In genomic region chr10:99621454-99622246, GRCh38 we compare ENCODE assay signal across 8 cellular contexts. TPM values are rescaled to one million over a fixed set of nuclear protein-coding genes. Genes with fewer than 3 reads are reported as not detected.
DNase-seq lines count a peak whose midpoint lies in the region; ATAC-seq, FAIRE-seq and TF ChIP-seq lines count a peak whose summit lies in the region.

No MANE protein-coding gene starts in this region.

- TF ChIP-seq POLR2A in testis (IDR thresholded peaks at IDR 0.05) = peak; percentile 30

- no peaks in the 10 kb centered on the region for H3K36me3 ChIP-seq in CD4-positive, CD25-positive, alpha-beta regulatory T cell (ENCODE audit: control insufficient read depth, insufficient read depth, low read length)
- H3K36me3 ChIP-seq in astrocyte (ENCODE audit: insufficient read depth, low read length) (no peaks in the 10 kb centered on the region), testis (ENCODE audit: low read depth, missing control alignments) (no peaks in the 10 kb centered on the region)

- DNase-seq in CD4-positive, CD25-positive, alpha-beta regulatory T cell = no peak
- peak; percentile 81 to 89 for DNase-seq in Kasumi-1 (lab: John Stamatoyannopoulos, UW)
- no peak for DNase-seq in astrocyte (ENCODE audit: low read depth)
- DNase-seq in left lobe of liver (ENCODE audit: low spot score) = no peak
- no peak for DNase-seq in testis
- no peak for DNase-seq in GM20000 (ENCODE audit: low spot score)
- no peak for DNase-seq in NCI-H2081 treated with DMSO at 0.1 percent for 48 hours (lab: John Stamatoyannopoulos, UW)
- DNase-seq in CD1c-positive myeloid dendritic cell (ENCODE audit: extremely low spot score) = no peak

- H3K4me1 ChIP-seq in CD4-positive, CD25-positive, alpha-beta regulatory T cell (ENCODE audit: control insufficient read depth, insufficient read depth, low read length, poor library complexity, severe bottlenecking) = peaks cover 44% of the 10 kb centered on the region
- H3K4me1 ChIP-seq in astrocyte (ENCODE audit: insufficient read depth, low read length) = peaks cover 13% of the 10 kb centered on the region
- H3K4me1 ChIP-seq in testis = peaks cover 23% of the 10 kb centered on the region

- TF ChIP-seq CTCF in astrocyte (IDR thresholded peaks at IDR 0.05; ENCODE audit: insufficient read depth, low read depth, low read length) (no peak), testis (IDR thresholded peaks at IDR 0.05) (no peak), GM20000 (IDR thresholded peaks at IDR 0.05; ENCODE audit: extremely low read depth, missing control alignments) (no peak)

- no peak for ATAC-seq in CD4-positive, CD25-positive, alpha-beta regulatory T cell (ENCODE audit: low read depth in 2 of 2)
- ATAC-seq in left lobe of liver = peak; percentile 15

- H3K27me3 Mint-ChIP-seq in CD4-positive, CD25-positive, alpha-beta regulatory T cell = no peaks in the 10 kb centered on the region
- no peaks in the 10 kb centered on the region for H3K27me3 Mint-ChIP-seq in astrocyte (ENCODE audit: low read depth, unreplicated experiment)

- H3K4me1 Mint-ChIP-seq in CD4-positive, CD25-positive, alpha-beta regulatory T cell = peaks cover 6 to 38% (median 27%) of the 10 kb centered on the region in 4 donors
- peaks cover 16% of the 10 kb centered on the region for H3K4me1 Mint-ChIP-seq in astrocyte (ENCODE audit: low read depth, unreplicated experiment)

- peak overlapping the region; percentile 99 for H3K27ac ChIP-seq in CD4-positive, CD25-positive, alpha-beta regulatory T cell (ENCODE audit: insufficient read depth, low read length, poor library complexity, severe bottlenecking)
- H3K27ac ChIP-seq in astrocyte (ENCODE audit: low read depth, low read length) (peak overlapping the region; percentile 97), testis (peak overlapping the region; percentile 94 to 96)

- intact Hi-C loops in testis (cut with DNase I; ENCODE audit: low total_unique reads) = loop anchor here (10.0 kb wide), 1 partner anchor 187 kb away; the partner anchor contains the start of gene GOT1

- peaks cover 34% of the 10 kb centered on the region for H3K79me2 ChIP-seq in astrocyte (ENCODE audit: insufficient read depth, low read length)

- H2AFZ ChIP-seq in astrocyte (ENCODE audit: low read depth, low read length) = peak overlapping the region; percentile 87

- H3K36me3 Mint-ChIP-seq in CD4-positive, CD25-positive, alpha-beta regulatory T cell = no peaks in the 10 kb centered on the region
- H3K36me3 Mint-ChIP-seq in astrocyte (ENCODE audit: low read depth, unreplicated experiment) = no peaks in the 10 kb centered on the region

- H3K9me3 Mint-ChIP-seq in CD4-positive, CD25-positive, alpha-beta regulatory T cell = peaks cover 0 to 1% (median 0%) of the 10 kb centered on the region in 7 donors
- H3K9me3 Mint-ChIP-seq in astrocyte (ENCODE audit: unreplicated experiment) = no peaks in the 10 kb centered on the region

- peaks cover 26% of the 10 kb centered on the region for H4K20me1 ChIP-seq in astrocyte (ENCODE audit: insufficient read depth, low read length)

- H3K4me3 Mint-ChIP-seq in CD4-positive, CD25-positive, alpha-beta regulatory T cell = peak overlapping the region; percentile 85 to 93 (median 91)
- H3K4me3 Mint-ChIP-seq in astrocyte (ENCODE audit: unreplicated experiment) = peak overlapping the region; percentile 88

- no peaks in the 10 kb centered on the region for H3K27me3 ChIP-seq in CD4-positive, CD25-positive, alpha-beta regulatory T cell (ENCODE audit: control insufficient read depth, insufficient read depth, low read length)
- no peaks in the 10 kb centered on the region for H3K27me3 ChIP-seq in astrocyte (ENCODE audit: insufficient read depth, low read length)
- H3K27me3 ChIP-seq in testis = no peaks in the 10 kb centered on the region

- peak overlapping the region; percentile 93 for H3K9ac ChIP-seq in astrocyte (ENCODE audit: low read length)

- WGBS in testis, 2 donors = 7 to 9% methylated on average over 28 to 30 of the region's 30 CpGs

- FAIRE-seq in astrocyte (lab: Jason Lieb, UNC) = no peak

- H3K4me2 ChIP-seq in astrocyte (ENCODE audit: low read length) = peak overlapping the region; percentile 98

- H3K9me3 ChIP-seq in CD4-positive, CD25-positive, alpha-beta regulatory T cell (ENCODE audit: control insufficient read depth in 2 of 2, low read length in 2 of 2) = no peaks in the 10 kb centered on the region
- H3K9me3 ChIP-seq in astrocyte (ENCODE audit: insufficient read depth, low read depth, low read length) (no peaks in the 10 kb centered on the region), testis (no peaks in the 10 kb centered on the region)

- H3K4me3 ChIP-seq in CD4-positive, CD25-positive, alpha-beta regulatory T cell (ENCODE audit: low read depth, low read length) = peak overlapping the region; percentile 67
- H3K4me3 ChIP-seq in astrocyte (ENCODE audit: insufficient read depth, low read depth, low read length) (peak overlapping the region; percentile 67), testis (peak overlapping the region; percentile 67 to 86)

- H3K27ac Mint-ChIP-seq in CD4-positive, CD25-positive, alpha-beta regulatory T cell = peak overlapping the region; percentile 67 to 96 (median 95)
- peak overlapping the region; percentile 95 for H3K27ac Mint-ChIP-seq in astrocyte (ENCODE audit: unreplicated experiment)

RNA-seq across cellular contexts. Expression of gene SLC25A28, which starts 1.4 kb away (rescaled TPM):
- 94.7 TPM for total RNA-seq in CD4-positive, CD25-positive, alpha-beta regulatory T cell
- polyA plus RNA-seq in CD4-positive, CD25-positive, alpha-beta regulatory T cell = 10 to 100 TPM; 18.6 to 24.4 (median 21.5) TPM
- total RNA-seq in astrocyte (38.0 and 40.7 TPM in 2 replicates), left lobe of liver (22.4 TPM), testis (10 to 100 TPM; 58.2 to 89.3 TPM)
- 202 TPM for polyA plus RNA-seq in testis (ENCODE audit: insufficient read depth, low read depth, low replicate concordance)

RNA-seq across cellular contexts. Expression of gene ENTPD7, which starts 37.7 kb away (rescaled TPM):
- total RNA-seq in CD4-positive, CD25-positive, alpha-beta regulatory T cell = 3.2 TPM
- polyA plus RNA-seq in CD4-positive, CD25-positive, alpha-beta regulatory T cell = 1 to 10 TPM in 3 of 4 donors, under 1 TPM in 1; 0.94 to 1.5 (median 1.4) TPM
- total RNA-seq in astrocyte = 21.6 and 22.8 TPM in 2 replicates
- 9.8 TPM for total RNA-seq in left lobe of liver
- total RNA-seq in testis = 1 to 10 TPM; 4.0 to 6.3 TPM
- polyA plus RNA-seq in testis (ENCODE audit: insufficient read depth, low read depth, low replicate concordance) = 5.0 TPM

Comparison
In these comparisons a context has a peak if more than half of its experiments do, and no peak if none do; other contexts are left out.
1. DNase-seq: peak in Kasumi-1 (2 of 2); none in CD4-positive, CD25-positive, alpha-beta regulatory T cell (0 of 3), astrocyte (single experiment), left lobe of liver (single experiment), testis (single experiment), GM20000 (single experiment), NCI-H2081 treated with DMSO at 0.1 percent for 48 hours (single experiment) and CD1c-positive myeloid dendritic cell (single experiment).
2. Peak in every context shown above with its lines, with median percentiles within 50 percentile points of each other: H3K27ac ChIP-seq and H3K4me3 ChIP-seq.